Comparison of ENCODE assay signal across 14 cellular contexts in the genomic region with DNA sequence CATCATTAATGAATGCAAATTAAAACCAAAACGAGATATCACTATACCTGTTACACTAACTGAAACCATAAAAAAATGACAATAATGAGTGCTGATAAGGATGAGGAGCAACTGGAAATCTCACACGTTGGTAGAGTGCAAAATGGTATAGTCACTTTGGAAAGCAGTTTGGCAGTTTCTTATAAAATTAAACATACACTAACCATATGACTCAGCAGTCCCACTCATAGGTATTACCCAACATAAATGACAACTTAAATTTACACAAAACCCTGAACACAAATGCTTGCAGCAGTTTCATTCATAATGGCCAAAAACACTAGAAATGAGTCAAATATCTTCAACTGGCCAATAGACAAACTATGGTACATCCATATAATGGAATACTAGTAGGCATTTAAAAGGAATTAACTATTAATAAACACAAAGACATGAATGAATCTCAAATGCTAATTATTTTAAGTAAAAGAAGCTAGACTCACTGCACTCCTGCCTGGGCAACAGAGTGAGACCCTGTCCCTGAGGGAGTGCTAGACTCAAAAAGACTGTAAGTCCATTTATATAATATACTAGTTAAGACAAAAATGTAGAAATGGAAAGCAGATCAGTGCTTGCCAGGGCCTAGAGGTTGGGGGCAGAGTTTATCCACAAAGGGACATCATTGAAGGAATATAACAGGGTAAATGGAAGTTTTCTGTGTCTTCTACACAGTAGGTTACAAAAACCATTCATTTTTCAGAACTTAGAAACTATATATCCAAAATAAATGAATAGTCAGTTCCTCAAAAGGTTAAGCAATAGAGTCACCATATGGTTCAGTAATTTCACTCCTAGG.
DNase-seq lines count a peak whose midpoint lies in the region; ATAC-seq and TF ChIP-seq lines count a peak whose summit lies in the region.
"Had no signal": no experiment of that assay in that cellular context is flagged by ENCODE, and none has a peak within 500 bp of the region (broad histone marks: within the 10 kb centered on the region; RNA-seq: fewer than 3 reads in every experiment).

No MANE protein-coding gene starts in this region.

- H3K36me3 Mint-ChIP-seq in T-helper 2 cell treated with Interferon-gamma antibody and Interleukin-4, amounts not matched to agents 5 μg/mL and 100 μg/mL, for 36 hours (ENCODE audit: low read depth): peaks cover 34% of the 10 kb centered on the region
- peaks cover 26% of the 10 kb centered on the region for H3K36me3 Mint-ChIP-seq in CD8-positive, alpha-beta T cell

- H3K4me2 ChIP-seq in BLaER1 treated with 17β-estradiol and CSF1 and Interleukin-3, amounts not matched to agents 10 nM and 100 nM: peak overlapping the region in 8 of 11 experiments; percentile 34 to 77 (median 63); a peak in 14 of 22 replicates

- no peak for ATAC-seq in CD8-positive, alpha-beta T cell

- no peaks in the 10 kb centered on the region for H3K27me3 Mint-ChIP-seq in T-helper 2 cell treated with Interferon-gamma antibody and Interleukin-4, amounts not matched to agents 5 μg/mL and 100 μg/mL, for 36 hours (ENCODE audit: low read depth)
- no peaks in the 10 kb centered on the region for H3K27me3 Mint-ChIP-seq in CD8-positive, alpha-beta T cell (ENCODE audit: low read depth)

- CTCF ChIA-PET in CD8-positive, alpha-beta T cell (lab: Charles Lee): no interaction called here

- H3K9me3 ChIP-seq in BLaER1 treated with 17β-estradiol and CSF1 and Interleukin-3, amounts not matched to agents 10 nM and 100 nM (replicated peaks in 1 of 11): peaks cover 0 to 27% (median 8%) of the 10 kb centered on the region in 11 experiments; a peak in 12 of 22 replicates
- no peaks in the 10 kb centered on the region for H3K9me3 ChIP-seq in CD8-positive, alpha-beta T cell (ENCODE audit: low read length)
- H3K9me3 ChIP-seq: tibial artery had no signal

- H3K27ac ChIP-seq in BLaER1 treated with 17β-estradiol and CSF1 and Interleukin-3, amounts not matched to agents 10 nM and 100 nM: peak overlapping the region; percentile 43 to 80 (median 70); a peak in 21 of 22 replicates
- H3K27ac ChIP-seq in HL-60 (replicated peaks): peak overlapping the region; percentile 66
- no peak overlapping the region for H3K27ac ChIP-seq in CD8-positive, alpha-beta T cell (ENCODE audit: low read depth, low read length)
- H3K27ac ChIP-seq: tibial artery had no signal

- 0 out of 20 replicates have a peak overlapping the region, but pooled peaks of 1 of the 10 experiments have one; percentile 17 for H3K4me3 ChIP-seq in BLaER1 treated with 17β-estradiol and CSF1 and Interleukin-3, amounts not matched to agents 10 nM and 100 nM
- H3K4me3 ChIP-seq in HL-60 (replicated peaks; ENCODE audit: insufficient read depth, low read length): no peak overlapping the region
- no peak overlapping the region for H3K4me3 ChIP-seq in CD8-positive, alpha-beta T cell (ENCODE audit: low read depth, low read length)
- H3K4me3 ChIP-seq: tibial artery had no signal

- H3K4me3 Mint-ChIP-seq in T-helper 2 cell treated with Interferon-gamma antibody and Interleukin-4, amounts not matched to agents 5 μg/mL and 100 μg/mL, for 36 hours: no peak overlapping the region
- H3K4me3 Mint-ChIP-seq in CD8-positive, alpha-beta T cell: no peak overlapping the region

- H3K27ac Mint-ChIP-seq in T-helper 2 cell treated with Interferon-gamma antibody and Interleukin-4, amounts not matched to agents 5 μg/mL and 100 μg/mL, for 36 hours: peak overlapping the region; percentile 35
- H3K27ac Mint-ChIP-seq in CD8-positive, alpha-beta T cell: no peak overlapping the region

- peaks cover 6% of the 10 kb centered on the region for H3K4me1 Mint-ChIP-seq in T-helper 2 cell treated with Interferon-gamma antibody and Interleukin-4, amounts not matched to agents 5 μg/mL and 100 μg/mL, for 36 hours (ENCODE audit: low read depth)
- H3K4me1 Mint-ChIP-seq in CD8-positive, alpha-beta T cell (ENCODE audit: low read depth): no peaks in the 10 kb centered on the region

- H3K36me3 ChIP-seq in BLaER1 treated with 17β-estradiol and CSF1 and Interleukin-3, amounts not matched to agents 10 nM and 100 nM: peaks cover 16 to 76% (median 61%) of the 10 kb centered on the region in 11 experiments
- no peaks in the 10 kb centered on the region for H3K36me3 ChIP-seq in CD8-positive, alpha-beta T cell (ENCODE audit: insufficient read depth, low read length)
- H3K36me3 ChIP-seq: tibial artery had no signal

- H3K4me1 ChIP-seq in BLaER1 treated with 17β-estradiol and CSF1 and Interleukin-3, amounts not matched to agents 10 nM and 100 nM: peaks cover 10 to 44% (median 28%) of the 10 kb centered on the region in 10 experiments
- H3K4me1 ChIP-seq in CD8-positive, alpha-beta T cell (ENCODE audit: insufficient read depth, low read length): no peaks in the 10 kb centered on the region
- H3K4me1 ChIP-seq: tibial artery had no signal

- POLR2A ChIA-PET in CD8-positive, alpha-beta T cell (lab: Charles Lee): no interaction called here

- no peaks in the 10 kb centered on the region for H3K27me3 ChIP-seq in BLaER1 treated with 17β-estradiol and CSF1 and Interleukin-3, amounts not matched to agents 10 nM and 100 nM
- H3K27me3 ChIP-seq in HL-60 (ENCODE audit: insufficient read depth, poor library complexity, severe bottlenecking): no peaks in the 10 kb centered on the region
- H3K27me3 ChIP-seq in CD8-positive, alpha-beta T cell (ENCODE audit: insufficient read depth, low read length): no peaks in the 10 kb centered on the region
- H3K27me3 ChIP-seq: tibial artery had no signal

- peaks cover 2% of the 10 kb centered on the region for H3K9me3 Mint-ChIP-seq in T-helper 2 cell treated with Interferon-gamma antibody and Interleukin-4, amounts not matched to agents 5 μg/mL and 100 μg/mL, for 36 hours
- H3K9me3 Mint-ChIP-seq in CD8-positive, alpha-beta T cell: no peaks in the 10 kb centered on the region

- H4K20me1 ChIP-seq in BLaER1 treated with 17β-estradiol and CSF1 and Interleukin-3, amounts not matched to agents 10 nM and 100 nM: peaks cover 0 to 21% (median 0%) of the 10 kb centered on the region in 11 experiments; a peak in 4 of 22 replicates

- H3K9ac ChIP-seq in BLaER1 treated with 17β-estradiol and CSF1 and Interleukin-3, amounts not matched to agents 10 nM and 100 nM: peak overlapping the region in 2 of 11 experiments; percentile 22 to 47; a peak in 2 of 22 replicates

- no peak for TF ChIP-seq CTCF in HL-60 (IDR thresholded peaks at IDR 0.05; ENCODE audit: insufficient read depth, low read length)
- TF ChIP-seq CTCF in CD8-positive, alpha-beta T cell (IDR thresholded peaks at IDR 0.05): no peak

- DNase-seq in HL-60 (ENCODE audit: low read depth in 1 of 2, low spot score in 1 of 2): peak in 1 of 2 experiments; percentile 65
- no peak for DNase-seq in T-helper 2 cell treated with Interferon-gamma antibody and Interleukin-4, amounts not matched to agents 5 μg/mL and 100 μg/mL, for 36 hours (ENCODE audit: low spot score)
- DNase-seq in fibroblast of peridontal ligament (ENCODE audit: extremely low read depth): peak; percentile 36
- no peak for DNase-seq in midbrain (lab: John Stamatoyannopoulos, UW)
- no peak for DNase-seq in stimulated activated CD4-positive, alpha-beta T cell treated with anti-CD3 and anti-CD28 coated beads, Interleukin-2, amount 100 ng/mL, for 24 hours
- DNase-seq in CD8-positive, alpha-beta T cell: no peak
- no peak for DNase-seq in stimulated activated CD4-positive, alpha-beta T cell treated with anti-CD3 and anti-CD28 coated beads, Interleukin-12 subunit alpha, Interleukin-12 subunit beta, amount 100 ng/mL, for 4 hours
- DNase-seq: activated CD4-positive, alpha-beta T cell treated with anti-CD3 and anti-CD28 coated beads for 4 hours; activated T-cell treated with anti-CD3 and anti-CD28 coated beads, Interleukin-2, amount 50 U/mL, for 48 hours; aorta; kidney; NCI-H1048; tibial artery had no signal

- intact Hi-C loops in CD8-positive, alpha-beta T cell (cut with DNase I, micrococcal nuclease): no loop called here
